ENCODE assay signal across 18 cellular contexts in genomic region chr10:122030200-122030552, GRCh38. TPM values are rescaled to one million over a fixed set of nuclear protein-coding genes. Genes with fewer than 3 reads are reported as not detected.
DNase-seq lines count a peak whose midpoint lies in the region; ATAC-seq, FAIRE-seq and TF ChIP-seq lines count a peak whose summit lies in the region.
"Had no signal": no experiment of that assay in that cellular context is flagged by ENCODE, and none has a peak within 500 bp of the region (broad histone marks: within the 10 kb centered on the region; RNA-seq: fewer than 3 reads in every experiment).

No MANE protein-coding gene starts in this region.

- H3K36me3 ChIP-seq in Panc1 (ENCODE audit: control insufficient read depth, insufficient read depth, low read length) (no peaks in the 10 kb centered on the region), muscle layer of colon (ENCODE audit: insufficient read depth, low read length) (no peaks in the 10 kb centered on the region), stomach smooth muscle (ENCODE audit: control insufficient read depth in 2 of 2, insufficient read depth in 2 of 2, low read length in 2 of 2) (no peaks in the 10 kb centered on the region)
- H3K36me3 ChIP-seq: BE2C had no signal

- peak; percentile 72 for ATAC-seq in Panc1

- peaks cover 9% of the 10 kb centered on the region for H3K27me3 Mint-ChIP-seq in HFFc6 (ENCODE audit: insufficient read depth)

- no peaks in the 10 kb centered on the region; the same call in 1 of the 2 replicates for H3K36me3 Mint-ChIP-seq in HFFc6 (ENCODE audit: low read depth)
- H3K36me3 Mint-ChIP-seq: IgD-negative memory B cell had no signal

- no peak for FAIRE-seq in GM12891 (lab: Jason Lieb, UNC)

- H3K9ac ChIP-seq in muscle layer of colon (ENCODE audit: low read length) = no peak overlapping the region
- peak overlapping the region in 1 of 2 donors; percentile 22 for H3K9ac ChIP-seq in stomach smooth muscle (ENCODE audit: low read length in 2 of 2)

- no peak overlapping the region for H3K4me3 Mint-ChIP-seq in HFFc6
- H3K4me3 Mint-ChIP-seq: CD4-positive, alpha-beta T cell; H9; IgD-negative memory B cell had no signal

- no peaks in the 10 kb centered on the region for H3K27me3 ChIP-seq in Panc1 (ENCODE audit: control insufficient read depth, insufficient read depth, low read length)
- no peaks in the 10 kb centered on the region for H3K27me3 ChIP-seq in muscle layer of colon (ENCODE audit: control insufficient read depth in 1 of 2, insufficient read depth in 2 of 2, low read length in 2 of 2)
- H3K27me3 ChIP-seq in stomach smooth muscle (ENCODE audit: control insufficient read depth in 1 of 2, insufficient read depth in 2 of 2, low read length in 2 of 2) = no peaks in the 10 kb centered on the region
- H3K27me3 ChIP-seq: BE2C had no signal

- DNase-seq in HFFc6 (no peak), Panc1 (ENCODE audit: low read depth, low spot score) (no peak), GM12891 (ENCODE audit: insufficient read length, low spot score) (no peak), AG08396 (ENCODE audit: low spot score) (no peak), globus pallidus (ENCODE audit: low spot score) (no peak), SIG-M5 treated with dmso at 0.1 percent for 504 hours (lab: John Stamatoyannopoulos, UW; ENCODE audit: unreplicated experiment) (no peak)
- DNase-seq: BE2C; Calu3; CD4-positive, alpha-beta T cell; DMS53; H9; Kasumi-1; NCI-H1105; NCI-H1694; NCI-H2227 treated with DMSO at 0.1 percent for 48 hours had no signal

- in situ Hi-C loops in Panc1 (cut with HindIII; ENCODE audit: low pct_unique_long_range_greater_than_20kb, low sequenced_read_pairs) = no loop called here

- H3K9me3 Mint-ChIP-seq in HFFc6 = no peaks in the 10 kb centered on the region
- H3K9me3 Mint-ChIP-seq: CD4-positive, alpha-beta T cell; H9; IgD-negative memory B cell had no signal

- CTCF ChIA-PET in Panc1 (lab: Charles Lee) = no interaction called here

- no peak overlapping the region for H3K4me3 ChIP-seq in Panc1 (ENCODE audit: low read depth in 2 of 2, low read length in 2 of 2)
- no peak overlapping the region for H3K4me3 ChIP-seq in muscle layer of colon (ENCODE audit: low read depth in 1 of 2, low read length in 2 of 2)
- no peak overlapping the region for H3K4me3 ChIP-seq in stomach smooth muscle (ENCODE audit: low read length in 2 of 2)

- no peak overlapping the region for H3K27ac Mint-ChIP-seq in HFFc6
- H3K27ac Mint-ChIP-seq: CD4-positive, alpha-beta T cell; H9; IgD-negative memory B cell had no signal

- H3K4me1 Mint-ChIP-seq in HFFc6 (ENCODE audit: low read depth) = peaks cover 7% of the 10 kb centered on the region
- H3K4me1 Mint-ChIP-seq: IgD-negative memory B cell had no signal

- no TSS peak for BruUV-seq in Panc1 (replicated peaks; lab: Mats Ljungman, UMichigan)

- H3K4me1 ChIP-seq in Panc1 (ENCODE audit: control insufficient read depth, insufficient read depth, low read length) = peaks cover 17% of the 10 kb centered on the region
- peaks cover 28% of the 10 kb centered on the region for H3K4me1 ChIP-seq in muscle layer of colon (ENCODE audit: insufficient read depth, low read length)
- peaks cover 14% of the 10 kb centered on the region for H3K4me1 ChIP-seq in stomach smooth muscle (ENCODE audit: control insufficient read depth, insufficient read depth, low read length)
- H3K4me1 ChIP-seq: BE2C had no signal

- 0 out of 2 replicates have a peak, but pooled peaks have one; percentile 2 for TF ChIP-seq CTCF in HFFc6 (IDR thresholded peaks at IDR 0.05)
- TF ChIP-seq CTCF in Panc1 (IDR thresholded peaks at IDR 0.05) = no peak; the same call in 1 of the 2 replicates

- TF ChIP-seq POLR2A in GM12891 (IDR thresholded peaks at IDR 0.05; ENCODE audit: low read depth, low read length) = no peak

- H3K9me3 ChIP-seq in Panc1 (ENCODE audit: control insufficient read depth, insufficient read depth, low read depth, low read length) = no peaks in the 10 kb centered on the region
- H3K9me3 ChIP-seq in muscle layer of colon (ENCODE audit: low read length) = no peaks in the 10 kb centered on the region
- H3K9me3 ChIP-seq in stomach smooth muscle (ENCODE audit: control insufficient read depth in 2 of 2, low read length in 2 of 2) = no peaks in the 10 kb centered on the region
- H3K9me3 ChIP-seq: BE2C had no signal

- H3K27ac ChIP-seq in Panc1 (ENCODE audit: low read length) (peak overlapping the region; percentile 55), muscle layer of colon (ENCODE audit: low read depth, low read length) (peak overlapping the region; percentile 60), stomach smooth muscle (ENCODE audit: low read length) (peak overlapping the region; percentile 49)

- POLR2A ChIA-PET in Panc1 (lab: Charles Lee) = no interaction called here

- intact Hi-C loops in Panc1 (cut with micrococcal nuclease; ENCODE audit: unreplicated experiment) = loop anchor here (5.0 kb wide), 1 partner anchor 82 kb away; no protein-coding TSS in a partner anchor

TF ChIP-seq in GM12891, 5 proteins besides CTCF, POLR2A, EP300 and RAD21:
- no peak for TF ChIP-seq SPI1 (IDR thresholded peaks at IDR 0.05; ENCODE audit: low read depth, low read length)
- TF ChIP-seq POU2F2 (IDR thresholded peaks at IDR 0.05; ENCODE audit: low read depth, low read length) = no peak
- no peak for TF ChIP-seq TAF1 (IDR thresholded peaks at IDR 0.05; ENCODE audit: low read depth, low read length)
- no peak for TF ChIP-seq PAX5 (IDR thresholded peaks at IDR 0.05; ENCODE audit: insufficient read depth, low read length, severe bottlenecking)
- TF ChIP-seq POLR2AphosphoS5 (IDR thresholded peaks at IDR 0.05; ENCODE audit: low read depth, low read length) = no peak

RNA-seq across cellular contexts. Expression of gene TACC2, which starts 41.2 kb away (rescaled TPM):
- 10 to 100 TPM; 15.9 to 19.5 (median 17.5) TPM for total RNA-seq in HFFc6 (2021; fragmentation: NEBNext Ultra II Directional; extraction: Animal tissue kit (Norgen Biotek cat#: 25700))
- 133 TPM for total RNA-seq in Panc1 (2021; ENCODE audit: unreplicated experiment)
- polyA plus RNA-seq in Panc1 (2012; ENCODE audit: insufficient read length) = 134 TPM
- polyA plus RNA-seq in GM12891 (2012; ENCODE audit: low read depth, missing spikeins) = 0.09 TPM
- total RNA-seq: CD4-positive, alpha-beta T cell had no signal
- polyA plus RNA-seq: IgD-negative memory B cell had no signal

RNA-seq across cellular contexts. Expression of gene NSMCE4A, which starts 55.2 kb away (rescaled TPM):
- 10 to 100 TPM; 15.2 to 22.7 (median 20.8) TPM for total RNA-seq in HFFc6 (2021; fragmentation: NEBNext Ultra II Directional; extraction: Animal tissue kit (Norgen Biotek cat#: 25700))
- total RNA-seq in Panc1 (2021; ENCODE audit: unreplicated experiment) = 72.2 TPM
- polyA plus RNA-seq in Panc1 (2012; ENCODE audit: insufficient read length) = 48.8 TPM
- polyA plus RNA-seq in GM12891 (2012; ENCODE audit: low read depth, missing spikeins) = 35.5 TPM
